In the genomic region with DNA sequence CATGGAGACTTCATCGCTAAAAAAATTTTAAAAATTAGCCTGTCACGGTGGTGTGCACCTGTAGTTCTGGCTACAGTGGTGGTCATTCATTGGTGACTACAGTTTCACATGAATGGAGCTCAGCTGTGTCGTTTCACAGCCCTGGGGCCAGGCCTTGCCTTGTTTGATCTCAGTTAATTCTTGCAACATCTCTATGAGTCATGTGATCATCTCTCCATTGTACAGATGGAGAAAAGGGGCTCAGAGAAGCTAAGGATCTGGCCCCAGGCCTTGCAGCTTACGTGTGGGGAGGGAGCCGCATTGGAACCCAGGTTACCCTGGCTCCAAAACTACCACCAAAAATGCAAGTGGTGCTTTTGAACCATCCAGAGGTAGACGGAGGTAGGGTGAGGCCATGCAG, we compare ENCODE assay signal across 23 cellular contexts. TPM values are rescaled to one million over a fixed set of nuclear protein-coding genes. Genes with fewer than 3 reads are reported as not detected.
"Had no signal": no experiment of that assay in that cellular context is flagged by ENCODE, and none has a peak within 500 bp of the region (broad histone marks: within the 10 kb centered on the region; RNA-seq: fewer than 3 reads in every experiment).

No MANE protein-coding gene starts in this region.

- H3K36me3 Mint-ChIP-seq: IgD-negative memory B cell had no signal

- H3K4me3 Mint-ChIP-seq: IgD-negative memory B cell had no signal

- H3K27me3 ChIP-seq: MG63 had no signal

- H3K36me3 ChIP-seq: MG63, SJSA1 had no signal

- DNase-seq: KBM-7, MG63, NCI-H1092, NCI-H1105 treated with DMSO at 0.1 percent for 48 hours, NCI-H1417 treated with DMSO at 0.1 percent for 48 hours, NCI-H146, NCI-H1694 treated with DMSO at 0.1 percent for 48 hours, NCI-H1930, NCI-H2081, NCI-H2107, NCI-H2227 treated with DMSO at 0.1 percent for 48 hours, NCI-H524, NCI-H526 treated with DMSO at 0.1 percent for 48 hours, NCI-H774, Right ventricle myocardium superior, RPMI8226, SIG-M5 had no signal

- H3K9me3 ChIP-seq: MG63, SJSA1 had no signal

- H3K27ac ChIP-seq: SJSA1, SK-N-MC had no signal

- H3K27me3 Mint-ChIP-seq: IgD-negative memory B cell had no signal

- H3K4me1 Mint-ChIP-seq: IgD-negative memory B cell had no signal

- H3K4me3 ChIP-seq: MG63, SJSA1, SK-N-MC had no signal

- FAIRE-seq: RCC 7860 had no signal

- H3K4me1 ChIP-seq: SJSA1 had no signal

- H3K27ac Mint-ChIP-seq: IgD-negative memory B cell had no signal

RNA-seq across cellular contexts. Expression of a gene that starts 54.8 kb away (rescaled TPM):
- total RNA-seq: HT1080, LHCN-M2, Right ventricle myocardium superior, SJSA1 had no signal
- polyA plus RNA-seq: IgD-negative memory B cell had no signal
